Comparison of ENCODE assay signal across 1 cellular context in genomic region chr2:218898109-218898878, GRCh38.
TF ChIP-seq lines count a peak whose summit lies in the region.

No MANE protein-coding gene starts in this region.

TF ChIP-seq in HepG2, 621 proteins besides CTCF, POLR2A, EP300 and RAD21 (continued from another document and continues in another):
- no peak for TF ChIP-seq HIC2 (CRISPR knock-in tag; IDR thresholded peaks at IDR 0.05; ENCODE audit: low read depth)
- TF ChIP-seq NR1H2 (CRISPR knock-in tag; IDR thresholded peaks at IDR 0.05; ENCODE audit: borderline replicate concordance, low read depth): 0 out of 2 replicates have a peak, but pooled peaks have one; percentile 47
- TF ChIP-seq ZNF552 (CRISPR knock-in tag; IDR thresholded peaks at IDR 0.05; ENCODE audit: borderline replicate concordance): 0 out of 2 replicates have a peak, but pooled peaks have one; percentile 34
- 0 out of 2 replicates have a peak, but pooled peaks have one; percentile 31 for TF ChIP-seq FOXA3 (CRISPR knock-in tag; IDR thresholded peaks at IDR 0.05)
- no peak for TF ChIP-seq NFIC (IDR thresholded peaks at IDR 0.05; ENCODE audit: low read length)
- peak; percentile 90 for TF ChIP-seq ZNF883 (CRISPR knock-in tag; IDR thresholded peaks at IDR 0.05; ENCODE audit: not compliant biosample characterization)
- TF ChIP-seq ZBTB25 (CRISPR knock-in tag; IDR thresholded peaks at IDR 0.05): no peak; the same call in 1 of the 2 replicates
- TF ChIP-seq ZBTB10 (CRISPR knock-in tag; IDR thresholded peaks at IDR 0.05; ENCODE audit: borderline replicate concordance): peak; percentile 83; the same call in 1 of the 2 replicates
- TF ChIP-seq SALL1 (CRISPR knock-in tag; IDR thresholded peaks at IDR 0.05): peak; percentile 80
- peak; percentile 74 for TF ChIP-seq MYPOP (CRISPR knock-in tag; IDR thresholded peaks at IDR 0.05)
- TF ChIP-seq ZNF609 (CRISPR knock-in tag; IDR thresholded peaks at IDR 0.05; ENCODE audit: borderline replicate concordance): peak; percentile 60
- TF ChIP-seq JARID2 (CRISPR knock-in tag; IDR thresholded peaks at IDR 0.05; ENCODE audit: insufficient replicate concordance): peak; percentile 90
- no peak; the same call in 1 of the 2 replicates for TF ChIP-seq BCL3 (CRISPR knock-in tag; IDR thresholded peaks at IDR 0.05)
- no peak for TF ChIP-seq ZNF18 (CRISPR knock-in tag; IDR thresholded peaks at IDR 0.05; ENCODE audit: insufficient replicate concordance)
- TF ChIP-seq CBX2 (IDR thresholded peaks at IDR 0.05; ENCODE audit: low read depth, low read length): no peak
- TF ChIP-seq CBX2 (CRISPR knock-in tag; IDR thresholded peaks at IDR 0.05; ENCODE audit: low read depth): 0 out of 2 replicates have a peak, but pooled peaks have one; percentile 48
- TF ChIP-seq FOXC1 (CRISPR knock-in tag; IDR thresholded peaks at IDR 0.05; ENCODE audit: borderline replicate concordance): peak; percentile 76
- TF ChIP-seq TOPORS (CRISPR knock-in tag; IDR thresholded peaks at IDR 0.05): 0 out of 2 replicates have a peak, but pooled peaks have one; percentile 56
- TF ChIP-seq KIAA2018 (CRISPR knock-in tag; IDR thresholded peaks at IDR 0.05; ENCODE audit: borderline replicate concordance): no peak
- TF ChIP-seq SP1 (IDR thresholded peaks at IDR 0.05): no peak
- TF ChIP-seq SP1 (CRISPR knock-in tag; IDR thresholded peaks at IDR 0.05): peak; percentile 71
- peak; percentile 91 for TF ChIP-seq ZNF580 (CRISPR knock-in tag; IDR thresholded peaks at IDR 0.05; ENCODE audit: borderline replicate concordance, low read depth)
- peak; percentile 81; the same call in 1 of the 2 replicates for TF ChIP-seq PCBP1 (IDR thresholded peaks at IDR 0.05; ENCODE audit: borderline replicate concordance, low read depth, low read length)
- TF ChIP-seq LBX2 (CRISPR knock-in tag; IDR thresholded peaks at IDR 0.05; ENCODE audit: borderline replicate concordance): peak; percentile 93
